ENCODE assay signal across 13 cellular contexts in genomic region chr3:128369106-128369708, GRCh38.
"Had no signal": no experiment of that assay in that cellular context is flagged by ENCODE, and none has a peak within 500 bp of the region (broad histone marks: within the 10 kb centered on the region; RNA-seq: fewer than 3 reads in every experiment).

No MANE protein-coding gene starts in this region.

- H3K4me3 ChIP-seq: esophagus squamous epithelium, left lung, ovary, smooth muscle cell had no signal

- H3K27me3 ChIP-seq: brain microvascular endothelial cell, esophagus squamous epithelium, left lung, ovary had no signal

- H3K9me3 ChIP-seq: esophagus squamous epithelium, left lung, ovary had no signal

- H3K36me3 ChIP-seq: brain microvascular endothelial cell, ovary had no signal

- ATAC-seq: left lung had no signal

- DNase-seq: activated CD4-positive, alpha-beta T cell treated with anti-CD3 and anti-CD28 coated beads, Interleukin-2, amount 50 U/mL, for 1 hour; activated CD4-positive, CD25-positive, alpha-beta regulatory T cell; activated naive CD4-positive, alpha-beta T cell treated with anti-CD3 and anti-CD28 coated beads, Interleukin-2, amount 50 U/mL, for 16 hours; activated T-cell treated with anti-CD3 and anti-CD28 coated beads for 4 hours; amniotic stem cell; brain microvascular endothelial cell; esophagus squamous epithelium; foreskin fibroblast; left lung; ovary; stimulated activated naive CD4-positive, alpha-beta T cell; T-helper 2 cell had no signal

- H3K27ac ChIP-seq: brain microvascular endothelial cell, esophagus squamous epithelium, left lung, ovary had no signal

- H3K4me1 ChIP-seq: left lung had no signal
